ENCODE assay signal across 3 cellular contexts in genomic region chr17:76636486-76637206, GRCh38. TPM values are rescaled to one million over a fixed set of nuclear protein-coding genes. Genes with fewer than 3 reads are reported as not detected.
"Had no signal": no experiment of that assay in that cellular context is flagged by ENCODE, and none has a peak within 500 bp of the region (broad histone marks: within the 10 kb centered on the region; RNA-seq: fewer than 3 reads in every experiment).

No MANE protein-coding gene starts in this region.

RNA-seq across cellular contexts. Expression of gene ST6GALNAC1, which starts 6.9 kb away (rescaled TPM):
- total RNA-seq: mammary epithelial cell, skeletal muscle tissue had no signal
- polyA plus RNA-seq: immature natural killer cell, mammary epithelial cell had no signal
